8 cellular contexts compared by ENCODE assay signal in genomic region chr4:186475202-186475601, GRCh38.
"Had no signal": no experiment of that assay in that cellular context is flagged by ENCODE, and none has a peak within 500 bp of the region (broad histone marks: within the 10 kb centered on the region; RNA-seq: fewer than 3 reads in every experiment).

No MANE protein-coding gene starts in this region.

- H3K4me3 Mint-ChIP-seq: GM23338, H9, HFFc6 had no signal

- H3K4me1 Mint-ChIP-seq: IgD-negative memory B cell had no signal

- H3K9me3 Mint-ChIP-seq: GM23338, H9, HFFc6, IgD-negative memory B cell had no signal

- H2AFZ ChIP-seq: GM23338 had no signal

- H3K27me3 Mint-ChIP-seq: IgD-negative memory B cell had no signal

- DNase-seq: H9, HCEC 1CT, HFFc6, KG1 had no signal

- H3K27ac Mint-ChIP-seq: GM23338, H9, HFFc6, IgD-negative memory B cell had no signal

- H3K27ac ChIP-seq: HL-60 had no signal

- H3K4me2 ChIP-seq: GM23338 had no signal

- H3K36me3 Mint-ChIP-seq: IgD-negative memory B cell had no signal

- H3K4me3 ChIP-seq: GM23338 had no signal

- ATAC-seq: GM23338, HepG2 had no signal
